ENCODE assay signal across 37 cellular contexts in genomic region chr17:55680983-55681382, GRCh38. TPM values are rescaled to one million over a fixed set of nuclear protein-coding genes. Genes with fewer than 3 reads are reported as not detected.
"Had no signal": no experiment of that assay in that cellular context is flagged by ENCODE, and none has a peak within 500 bp of the region (broad histone marks: within the 10 kb centered on the region; RNA-seq: fewer than 3 reads in every experiment).

No MANE protein-coding gene starts in this region.

- H3K36me3 ChIP-seq: ascending aorta, cardiac muscle cell had no signal

- H3K36me3 Mint-ChIP-seq: activated CD4-positive, alpha-beta memory T cell treated with anti-CD3 and anti-CD28 coated beads for 36 hours; activated naive CD4-positive, alpha-beta T cell treated with anti-CD3 and anti-CD28 coated beads, Interleukin-2, amount 10 ng/mL, durations not matched to agents 7 days and 5 days; activated naive CD4-positive, alpha-beta T cell treated with anti-CD3 and anti-CD28 coated beads, Interleukin-2, amount 50 U/mL, for 24 hours; activated naive CD8-positive, alpha-beta T cell; activated naive CD8-positive, alpha-beta T cell treated with anti-CD3 and anti-CD28 coated beads, Interleukin-2, amount 10 ng/mL, durations not matched to agents 7 days and 5 days; brain had no signal

- H3K4me1 ChIP-seq: ascending aorta had no signal

- H3K27ac Mint-ChIP-seq: activated B cell treated with CpG ODN at 0.5 μM for 24 hours; activated CD4-positive, alpha-beta memory T cell treated with anti-CD3 and anti-CD28 coated beads for 36 hours; activated CD4-positive, alpha-beta T cell treated with anti-CD3 and anti-CD28 coated beads, Interleukin-2, amount 10 ng/mL, durations not matched to agents 24 days and 14 days; activated CD8-positive, alpha-beta T cell treated with anti-CD3 and anti-CD28 coated beads for 36 hours; activated naive CD4-positive, alpha-beta T cell treated with anti-CD3 and anti-CD28 coated beads, Interleukin-2, amount 10 ng/mL, durations not matched to agents 7 days and 5 days; activated naive CD4-positive, alpha-beta T cell treated with anti-CD3 and anti-CD28 coated beads, Interleukin-2, amount 50 U/mL, for 24 hours; activated naive CD8-positive, alpha-beta T cell; activated naive CD8-positive, alpha-beta T cell treated with anti-CD3 and anti-CD28 coated beads, Interleukin-2, amount 10 ng/mL, durations not matched to agents 7 days and 5 days; activated naive CD8-positive, alpha-beta T cell treated with anti-CD3 and anti-CD28 coated beads, Interleukin-2, amount 50 U/mL, for 24 hours; activated T-cell treated with anti-CD3 and anti-CD28 coated beads, Interleukin-2, amount 50 U/mL, for 72 hours; activated T-helper 1 cell treated with anti-CD3 and anti-CD28 coated beads, Interleukin-12 subunit alpha, Interleukin-12 subunit beta, Interleukin-2, Interleukin-4 antibody, amounts not matched to agents 30 ng/mL and 10 ng/mL and 1 ng/mL, durations not matched to agents 14 hours and 24 hours and 36 hours; activated T-helper 17 cell treated with anti-CD3 and anti-CD28 coated beads, Interleukin-2, amount 50 U/mL, for 72 hours; brain; T-helper 1 cell treated with Interleukin-12 subunit alpha and Interleukin-12 subunit beta and Interleukin-4 antibody, amounts not matched to agents 30 μg/mL and 1 μg/mL, for 36 hours; T-helper 2 cell treated with Interferon-gamma antibody and Interleukin-4, amounts not matched to agents 5 μg/mL and 100 μg/mL, for 36 hours had no signal

- H3K9me3 ChIP-seq: ascending aorta had no signal

- H3K4me3 Mint-ChIP-seq: activated B cell treated with CpG ODN at 0.5 μM for 24 hours; activated CD4-positive, alpha-beta memory T cell treated with anti-CD3 and anti-CD28 coated beads for 36 hours; activated CD4-positive, alpha-beta T cell treated with anti-CD3 and anti-CD28 coated beads, Interleukin-2, amount 10 ng/mL, durations not matched to agents 24 days and 14 days; activated CD8-positive, alpha-beta T cell treated with anti-CD3 and anti-CD28 coated beads for 36 hours; activated naive CD4-positive, alpha-beta T cell treated with anti-CD3 and anti-CD28 coated beads, Interleukin-2, amount 10 ng/mL, durations not matched to agents 7 days and 5 days; activated naive CD4-positive, alpha-beta T cell treated with anti-CD3 and anti-CD28 coated beads, Interleukin-2, amount 50 U/mL, for 24 hours; activated naive CD8-positive, alpha-beta T cell; activated naive CD8-positive, alpha-beta T cell treated with anti-CD3 and anti-CD28 coated beads, Interleukin-2, amount 10 ng/mL, durations not matched to agents 7 days and 5 days; activated naive CD8-positive, alpha-beta T cell treated with anti-CD3 and anti-CD28 coated beads, Interleukin-2, amount 50 U/mL, for 24 hours; activated T-cell treated with anti-CD3 and anti-CD28 coated beads, Interleukin-2, amount 50 U/mL, for 4 hours; activated T-cell treated with anti-CD3 and anti-CD28 coated beads, Interleukin-2, amount 50 U/mL, for 72 hours; activated T-helper 1 cell treated with anti-CD3 and anti-CD28 coated beads, Interleukin-12 subunit alpha, Interleukin-12 subunit beta, Interleukin-2, Interleukin-4 antibody, amounts not matched to agents 30 ng/mL and 10 ng/mL and 1 ng/mL, durations not matched to agents 14 hours and 24 hours and 36 hours; activated T-helper 17 cell treated with anti-CD3 and anti-CD28 coated beads, Interleukin-2, amount 50 U/mL, for 72 hours; brain; central memory CD8-positive, alpha-beta T cell; T-helper 1 cell treated with Interleukin-12 subunit alpha and Interleukin-12 subunit beta and Interleukin-4 antibody, amounts not matched to agents 30 μg/mL and 1 μg/mL, for 36 hours; T-helper 2 cell treated with Interferon-gamma antibody and Interleukin-4, amounts not matched to agents 5 μg/mL and 100 μg/mL, for 36 hours had no signal

- DNase-seq: activated B cell treated with CpG ODN at 0.5 μM for 24 hours; activated CD4-positive, alpha-beta memory T cell treated with anti-CD3 and anti-CD28 coated beads for 36 hours; activated CD4-positive, alpha-beta T cell treated with anti-CD3 and anti-CD28 coated beads for 4 hours; activated CD4-positive, alpha-beta T cell treated with anti-CD3 and anti-CD28 coated beads, Interleukin-2, amount 10 ng/mL, durations not matched to agents 24 days and 14 days; activated CD4-positive, alpha-beta T cell treated with anti-CD3 and anti-CD28 coated beads, Interleukin-2, amount 50 U/mL, for 1 hour; activated CD4-positive, alpha-beta T cell treated with anti-CD3 and anti-CD28 coated beads, Interleukin-2, amount 50 U/mL, for 4 hours; activated CD4-positive, CD25-positive, alpha-beta regulatory T cell treated with anti-CD3 and anti-CD28 coated beads, Interleukin-2, amount 50 U/mL, for 72 hours; activated CD8-positive, alpha-beta memory T cell treated with anti-CD3 and anti-CD28 coated beads, Interleukin-2, amount 50 U/mL, for 4 hours; activated CD8-positive, alpha-beta T cell treated with anti-CD3 and anti-CD28 coated beads for 36 hours; activated gamma-delta T cell; activated naive CD4-positive, alpha-beta T cell treated with anti-CD3 and anti-CD28 coated beads, Interleukin-2, amount 10 ng/mL, durations not matched to agents 7 days and 5 days; activated naive CD4-positive, alpha-beta T cell treated with Interleukin-2 at 50 U/mL for 16 hours; activated naive CD8-positive, alpha-beta T cell treated with anti-CD3 and anti-CD28 coated beads, Interleukin-2, amount 10 ng/mL, durations not matched to agents 7 days and 5 days; activated naive CD8-positive, alpha-beta T cell treated with anti-CD3 and anti-CD28 coated beads, Interleukin-2, amount 50 U/mL, for 24 hours; activated T-cell treated with anti-CD3 and anti-CD28 coated beads for 4 hours; activated T-cell treated with anti-CD3 and anti-CD28 coated beads, Interleukin-2, amount 50 U/mL, for 1 hour; activated T-cell treated with anti-CD3 and anti-CD28 coated beads, Interleukin-2, amount 50 U/mL, for 4 hours; activated T-cell treated with anti-CD3 and anti-CD28 coated beads, Interleukin-2, amount 50 U/mL, for 72 hours; amygdala; anterior cingulate cortex; caudate nucleus; cerebellar nuclear complex; T-helper 2 cell; T-helper 9 cell had no signal

- H3K27me3 ChIP-seq: ascending aorta, cardiac muscle cell had no signal

- FAIRE-seq: bronchial epithelial cell, TTC549 had no signal

- H3K27me3 Mint-ChIP-seq: brain had no signal

- H3K27ac ChIP-seq: ascending aorta, cardiac muscle cell, VCaP had no signal

- H3K9me3 Mint-ChIP-seq: activated B cell treated with CpG ODN at 0.5 μM for 24 hours; activated CD4-positive, alpha-beta memory T cell treated with anti-CD3 and anti-CD28 coated beads for 36 hours; activated CD4-positive, alpha-beta T cell treated with anti-CD3 and anti-CD28 coated beads, Interleukin-2, amount 10 ng/mL, durations not matched to agents 24 days and 14 days; activated CD8-positive, alpha-beta T cell treated with anti-CD3 and anti-CD28 coated beads for 36 hours; activated naive CD4-positive, alpha-beta T cell treated with anti-CD3 and anti-CD28 coated beads, Interleukin-2, amount 10 ng/mL, durations not matched to agents 7 days and 5 days; activated naive CD4-positive, alpha-beta T cell treated with anti-CD3 and anti-CD28 coated beads, Interleukin-2, amount 50 U/mL, for 24 hours; activated naive CD8-positive, alpha-beta T cell treated with anti-CD3 and anti-CD28 coated beads, Interleukin-2, amount 10 ng/mL, durations not matched to agents 7 days and 5 days; activated naive CD8-positive, alpha-beta T cell treated with anti-CD3 and anti-CD28 coated beads, Interleukin-2, amount 50 U/mL, for 24 hours; activated T-cell treated with anti-CD3 and anti-CD28 coated beads, Interleukin-2, amount 50 U/mL, for 4 hours; activated T-cell treated with anti-CD3 and anti-CD28 coated beads, Interleukin-2, amount 50 U/mL, for 72 hours; activated T-helper 1 cell treated with anti-CD3 and anti-CD28 coated beads, Interleukin-12 subunit alpha, Interleukin-12 subunit beta, Interleukin-2, Interleukin-4 antibody, amounts not matched to agents 30 ng/mL and 10 ng/mL and 1 ng/mL, durations not matched to agents 14 hours and 24 hours and 36 hours; activated T-helper 17 cell treated with anti-CD3 and anti-CD28 coated beads, Interleukin-2, amount 50 U/mL, for 72 hours; central memory CD8-positive, alpha-beta T cell; T-helper 1 cell treated with Interleukin-12 subunit alpha and Interleukin-12 subunit beta and Interleukin-4 antibody, amounts not matched to agents 30 μg/mL and 1 μg/mL, for 36 hours; T-helper 2 cell treated with Interferon-gamma antibody and Interleukin-4, amounts not matched to agents 5 μg/mL and 100 μg/mL, for 36 hours had no signal

- ATAC-seq: activated CD8-positive, alpha-beta T cell treated with anti-CD3 and anti-CD28 coated beads for 36 hours; activated naive CD8-positive, alpha-beta T cell treated with anti-CD3 and anti-CD28 coated beads, Interleukin-2, amount 50 U/mL, for 24 hours; activated T-cell treated with anti-CD3 and anti-CD28 coated beads, Interleukin-2, amount 50 U/mL, for 4 hours; activated T-cell treated with anti-CD3 and anti-CD28 coated beads, Interleukin-2, amount 50 U/mL, for 72 hours; activated T-helper 17 cell treated with anti-CD3 and anti-CD28 coated beads, Interleukin-2, amount 50 U/mL, for 72 hours had no signal

- H3K4me3 ChIP-seq: ascending aorta, cardiac muscle cell had no signal

- H3K4me1 Mint-ChIP-seq: activated B cell treated with CpG ODN at 0.5 μM for 24 hours; activated CD4-positive, alpha-beta T cell treated with anti-CD3 and anti-CD28 coated beads, Interleukin-2, amount 10 ng/mL, durations not matched to agents 24 days and 14 days; activated naive CD4-positive, alpha-beta T cell treated with anti-CD3 and anti-CD28 coated beads, Interleukin-2, amount 10 ng/mL, durations not matched to agents 7 days and 5 days; activated naive CD4-positive, alpha-beta T cell treated with anti-CD3 and anti-CD28 coated beads, Interleukin-2, amount 50 U/mL, for 24 hours; activated naive CD8-positive, alpha-beta T cell treated with anti-CD3 and anti-CD28 coated beads, Interleukin-2, amount 10 ng/mL, durations not matched to agents 7 days and 5 days; activated naive CD8-positive, alpha-beta T cell treated with anti-CD3 and anti-CD28 coated beads, Interleukin-2, amount 50 U/mL, for 24 hours; activated T-helper 17 cell treated with anti-CD3 and anti-CD28 coated beads, Interleukin-2, amount 50 U/mL, for 72 hours; brain; central memory CD8-positive, alpha-beta T cell had no signal

RNA-seq across cellular contexts. Expression of gene TMEM100, which starts 41.7 kb away (rescaled TPM):
- polyA plus RNA-seq: cardiac muscle cell had no signal
